In the genomic region with DNA sequence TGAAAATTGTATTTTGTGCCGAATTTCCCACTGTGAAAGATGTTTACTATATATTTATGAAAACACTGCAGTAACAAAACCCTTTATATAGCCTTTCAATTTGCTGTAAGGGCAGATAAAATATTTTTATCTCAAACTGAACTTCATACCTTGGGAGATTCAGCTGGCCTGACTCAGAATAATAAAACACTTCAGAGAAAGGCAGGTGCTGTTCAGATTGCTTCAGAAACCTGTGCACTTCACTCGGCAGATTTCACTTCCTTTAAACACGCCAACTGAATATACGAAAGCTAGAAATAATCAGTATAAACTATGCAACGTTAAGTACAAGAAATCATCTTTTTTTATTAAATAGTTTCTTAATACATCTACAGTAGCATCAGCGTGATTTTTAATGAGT, we compare ENCODE assay signal across 25 cellular contexts.
"Had no signal": no experiment of that assay in that cellular context is flagged by ENCODE, and none has a peak within 500 bp of the region (broad histone marks: within the 10 kb centered on the region; RNA-seq: fewer than 3 reads in every experiment).

No MANE protein-coding gene starts in this region.

- H3K4me1 ChIP-seq: Peyer's patch had no signal

- H3K27me3 Mint-ChIP-seq: T-cell had no signal

- H3K4me1 Mint-ChIP-seq: T-cell had no signal

- DNase-seq: IMR-90; Karpas-422; KG1; MG63; NCI-H1092 treated with DMSO at 0.1 percent for 48 hours; NCI-H1436; NCI-H187; NCI-H2029; NCI-H2081 treated with DMSO at 0.1 percent for 48 hours; NCI-H2171 treated with DMSO at 0.1 percent for 48 hours; NCI-H345; NCI-H446 treated with DMSO at 0.1 percent for 48 hours; NCI-H510A treated with DMSO at 0.1 percent for 48 hours; NCI-H526 treated with DMSO at 0.1 percent for 48 hours; NCI-H82; NK-92 treated with Interleukin-12 subunit alpha and Interleukin-12 subunit beta, amount 100 ng/mL, for 24 hours; OCI-M1; PC-9; Peyer's patch; Right ventricle myocardium superior; SIG-M5; SK-N-SH; SW 1271; T-cell had no signal

- H3K27ac Mint-ChIP-seq: T-cell had no signal

- ATAC-seq: HepG2, T-cell had no signal

- H3K4me3 Mint-ChIP-seq: T-cell had no signal

- H3K27me3 ChIP-seq: Peyer's patch had no signal

- H3K4me3 ChIP-seq: MG63, PC-9, Peyer's patch had no signal

- H2AFZ ChIP-seq: PC-9 had no signal

- H3K36me3 ChIP-seq: MG63, Peyer's patch had no signal

- FAIRE-seq: HepG2 had no signal

- H3K27ac ChIP-seq: PC-9, Peyer's patch had no signal

- H3K9ac ChIP-seq: SK-N-SH had no signal

- H3K36me3 Mint-ChIP-seq: T-cell had no signal

- H3K4me2 ChIP-seq: PC-9, SK-N-SH had no signal

- H3K9me3 ChIP-seq: MG63, Peyer's patch, SK-N-SH had no signal
